ENCODE assay signal across 24 cellular contexts in genomic region chr7:130756316-130756715, GRCh38. TPM values are rescaled to one million over a fixed set of nuclear protein-coding genes. Genes with fewer than 3 reads are reported as not detected.
DNase-seq lines count a peak whose midpoint lies in the region; ATAC-seq, FAIRE-seq and TF ChIP-seq lines count a peak whose summit lies in the region.
"Had no signal": no experiment of that assay in that cellular context is flagged by ENCODE, and none has a peak within 500 bp of the region (broad histone marks: within the 10 kb centered on the region; RNA-seq: fewer than 3 reads in every experiment).

No MANE protein-coding gene starts in this region.

- no peaks in the 10 kb centered on the region for H3K79me1 ChIP-seq in IMR-90 (ENCODE audit: low read depth in 1 of 2, low read length in 2 of 2)
- no peaks in the 10 kb centered on the region for H3K79me1 ChIP-seq in H1 (ENCODE audit: low read depth, low read length)

- H2BK15ac ChIP-seq in IMR-90 (ENCODE audit: low read depth, low read length) (no peak overlapping the region), H1 (ENCODE audit: low read length) (no peak overlapping the region)

- H3K4me1 ChIP-seq in GM23338 (ENCODE audit: insufficient read depth) (no peaks in the 10 kb centered on the region), IMR-90 (ENCODE audit: control insufficient read depth, insufficient read depth, low read length) (no peaks in the 10 kb centered on the region), H1 (replicated peaks in 1 of 4; ENCODE audit: control insufficient read depth in 3 of 4, insufficient read depth in 4 of 4, low read length in 3 of 4) (no peaks in the 10 kb centered on the region)
- H3K4me1 ChIP-seq: A549, Caco-2 had no signal

- TF ChIP-seq EP300 in H1 (IDR thresholded peaks at IDR 0.05; ENCODE audit: borderline replicate concordance in 1 of 2, low read depth in 2 of 2, low read length in 2 of 2) = no peak

- H2AFZ ChIP-seq in GM23338 (peak overlapping the region; percentile 44; the same call in 1 of the 2 replicates), IMR-90 (replicated peaks; ENCODE audit: low read length, poor library complexity) (no peak overlapping the region), H1 (ENCODE audit: low read length) (peak overlapping the region; percentile 27; the same call in 1 of the 2 replicates)

- no peak for ATAC-seq in activated T-cell treated with anti-CD3 and anti-CD28 coated beads, Interleukin-2, amount 50 U/mL, for 72 hours (replicated peaks in 1 of 2)
- ATAC-seq in GM23338 = no peak
- no peak for ATAC-seq in IMR-90 (ENCODE audit: low read depth)
- ATAC-seq: CD8-positive, alpha-beta T cell had no signal

- intact Hi-C loops in IMR-90 (cut with micrococcal nuclease) = no loop called here

- H4K91ac ChIP-seq in IMR-90 (ENCODE audit: insufficient read depth, low read depth, low read length) = no peak overlapping the region
- H4K91ac ChIP-seq in H1 (replicated peaks; ENCODE audit: insufficient read length, low read length) = no peak overlapping the region

- no peaks in the 10 kb centered on the region for H3K9me2 ChIP-seq in GM23338 (ENCODE audit: insufficient read depth)

- WGBS in IMR-90 (ENCODE audit: extremely low coverage in 2 of 2, insufficient read length in 1 of 2), 2 experiments = no CpG with 5 or more reads among the region's 2 CpGs
- 92% methylated on average over 2 of the region's 2 CpGs; no CpG with 5 or more reads in 1 of the 2 experiments for WGBS in H1 (ENCODE audit: extremely low coverage in 1 of 2, insufficient coverage in 1 of 2, insufficient read length in 1 of 2, insufficient replicate concordance in 2 of 2, low coverage in 1 of 2, low lambda C conversion rate in 2 of 2, missing lambda C conversion rate in 1 of 2), 2 experiments

- TF ChIP-seq CTCF in GM23338 (conservative IDR thresholded peaks at IDR 0.05; ENCODE audit: low read depth in 2 of 2) (no peak), IMR-90 (conservative IDR thresholded peaks at IDR 0.05; ENCODE audit: low read depth, low read length) (no peak), H1 (IDR thresholded peaks at IDR 0.05; ENCODE audit: control extremely low read depth in 1 of 3, insufficient read depth in 1 of 3, low read depth in 1 of 3, low read length in 3 of 3) (no peak)

- no peak overlapping the region for H3K18ac ChIP-seq in IMR-90 (ENCODE audit: low read depth, low read length)
- no peak overlapping the region for H3K18ac ChIP-seq in H1 (ENCODE audit: extremely low read depth, low read length)

- H3K27ac ChIP-seq in GM23338 (ENCODE audit: low read depth) (no peak overlapping the region), IMR-90 (ENCODE audit: insufficient read depth, low read length) (no peak overlapping the region), H1 (ENCODE audit: low read depth, low read length) (no peak overlapping the region)
- H3K27ac ChIP-seq: 22Rv1; A549; BLaER1 treated with 17β-estradiol and CSF1 and Interleukin-3, amounts not matched to agents 10 nM and 100 nM; C4-2B had no signal

- H3K9me3 ChIP-seq in IMR-90 (ENCODE audit: control insufficient read depth, insufficient read depth, low read length) = no peaks in the 10 kb centered on the region
- no peaks in the 10 kb centered on the region for H3K9me3 ChIP-seq in H1 (ENCODE audit: insufficient read depth in 2 of 2, low read depth in 1 of 2, low read length in 1 of 2)
- H3K9me3 ChIP-seq: A549; BLaER1 treated with 17β-estradiol and CSF1 and Interleukin-3, amounts not matched to agents 10 nM and 100 nM; Caco-2 had no signal

- H3K23ac ChIP-seq in IMR-90 (ENCODE audit: low read depth, low read length) (no peak overlapping the region), H1 (ENCODE audit: insufficient read length) (no peak overlapping the region)

- H4K8ac ChIP-seq in IMR-90 (ENCODE audit: low read depth in 2 of 2, low read length in 2 of 2) (no peak overlapping the region), H1 (ENCODE audit: extremely low read depth, insufficient read depth, low read length) (0 out of 2 replicates have a peak overlapping the region, but pooled peaks have one; percentile 0)

- H3K4me3 ChIP-seq in GM23338 (no peak overlapping the region), IMR-90 (ENCODE audit: insufficient read depth, low read depth, low read length) (no peak overlapping the region), H1 (ENCODE audit: extremely low read depth in 1 of 4, insufficient read depth in 2 of 4, low read depth in 3 of 4, low read length in 4 of 4) (no peak overlapping the region)
- H3K4me3 ChIP-seq: A549; BLaER1 treated with 17β-estradiol and CSF1 and Interleukin-3, amounts not matched to agents 10 nM and 100 nM had no signal

- dilution Hi-C loops in IMR-90 (cut with HindIII; ENCODE audit: low sequenced_read_pairs, unreplicated experiment) = no loop called here

- peak overlapping the region; percentile 79 for H3K27ac Mint-ChIP-seq in activated T-cell treated with anti-CD3 and anti-CD28 coated beads, Interleukin-2, amount 50 U/mL, for 72 hours
- no peak overlapping the region for H3K27ac Mint-ChIP-seq in GM23338
- H3K27ac Mint-ChIP-seq: B cell; CD4-positive, alpha-beta T cell; CD8-positive, alpha-beta T cell had no signal

- H2BK5ac ChIP-seq in IMR-90 (ENCODE audit: low read depth, low read length, poor library complexity, severe bottlenecking) (no peak overlapping the region), H1 (ENCODE audit: low read depth, low read length) (no peak overlapping the region)

- H2BK120ac ChIP-seq in IMR-90 (ENCODE audit: low read depth, low read length) (no peak overlapping the region), H1 (replicated peaks; ENCODE audit: low read depth, low read length) (no peak overlapping the region)

- no peak for TF ChIP-seq RAD21 in IMR-90 (IDR thresholded peaks at IDR 0.05; ENCODE audit: low read length)
- no peak for TF ChIP-seq RAD21 in H1 (IDR thresholded peaks at IDR 0.05 in 1 of 2, conservative IDR thresholded peaks at IDR 0.05 in 1 of 2; ENCODE audit: low read depth in 2 of 2, low read length in 2 of 2)

- H3K4me2 ChIP-seq in GM23338 (no peak overlapping the region), IMR-90 (ENCODE audit: low read depth, low read length) (no peak overlapping the region), H1 (ENCODE audit: insufficient read depth in 1 of 2, low read depth in 2 of 2, low read length in 2 of 2) (no peak overlapping the region)
- H3K4me2 ChIP-seq: A549; BLaER1 treated with 17β-estradiol and CSF1 and Interleukin-3, amounts not matched to agents 10 nM and 100 nM had no signal

- H3K79me2 ChIP-seq in GM23338 (replicated peaks; ENCODE audit: insufficient read depth) (no peaks in the 10 kb centered on the region), H1 (ENCODE audit: control insufficient read depth in 1 of 2, insufficient read depth in 2 of 2, low read length in 2 of 2) (no peaks in the 10 kb centered on the region)

- no peak overlapping the region for H3K4ac ChIP-seq in IMR-90 (ENCODE audit: low read depth, low read length)
- H3K4ac ChIP-seq in H1 (replicated peaks; ENCODE audit: insufficient read length, low read depth, low read length) = no peak overlapping the region

- no peak overlapping the region for H2BK12ac ChIP-seq in H1 (ENCODE audit: low read depth, low read length)

- H3K23me2 ChIP-seq in H1 (ENCODE audit: low read depth, low read length) = no peaks in the 10 kb centered on the region

- H3K14ac ChIP-seq in IMR-90 (replicated peaks; ENCODE audit: low read depth, low read length) (no peak overlapping the region), H1 (ENCODE audit: insufficient read length) (no peak overlapping the region)

- H3K9me3 Mint-ChIP-seq in activated T-cell treated with anti-CD3 and anti-CD28 coated beads, Interleukin-2, amount 50 U/mL, for 72 hours = no peaks in the 10 kb centered on the region
- no peaks in the 10 kb centered on the region for H3K9me3 Mint-ChIP-seq in GM23338
- H3K9me3 Mint-ChIP-seq: CD4-positive, alpha-beta T cell; CD8-positive, alpha-beta T cell had no signal

- no peak overlapping the region for H2BK20ac ChIP-seq in IMR-90 (ENCODE audit: low read depth, low read length)
- no peak overlapping the region for H2BK20ac ChIP-seq in H1 (ENCODE audit: low read length)

- TF ChIP-seq POLR2A in IMR-90 (IDR thresholded peaks at IDR 0.05; ENCODE audit: low read depth, low read length) (no peak), H1 (IDR thresholded peaks at IDR 0.05; ENCODE audit: control extremely low read depth in 1 of 2, low read depth in 2 of 2, low read length in 2 of 2) (no peak)

- no peak overlapping the region for H2AK9ac ChIP-seq in IMR-90 (replicated peaks; ENCODE audit: low read depth, low read length, poor library complexity)

- no peaks in the 10 kb centered on the region for H3F3A ChIP-seq in GM23338 (replicated peaks; ENCODE audit: low read depth)

- H3K56ac ChIP-seq in IMR-90 (ENCODE audit: extremely low read depth, insufficient read depth, low read length) (no peak overlapping the region), H1 (replicated peaks; ENCODE audit: insufficient read length, low read depth, low read length) (no peak overlapping the region)

- H4K20me1 ChIP-seq in GM23338 (replicated peaks; ENCODE audit: insufficient read depth) (no peaks in the 10 kb centered on the region), IMR-90 (ENCODE audit: insufficient read depth, low read length) (no peaks in the 10 kb centered on the region), H1 (replicated peaks in 1 of 2; ENCODE audit: control insufficient read depth in 1 of 2, insufficient read depth in 2 of 2, low read length in 2 of 2) (no peaks in the 10 kb centered on the region)
- H4K20me1 ChIP-seq: BLaER1 treated with 17β-estradiol and CSF1 and Interleukin-3, amounts not matched to agents 10 nM and 100 nM had no signal

- peaks cover 5% of the 10 kb centered on the region for H3K27me3 Mint-ChIP-seq in activated T-cell treated with anti-CD3 and anti-CD28 coated beads, Interleukin-2, amount 50 U/mL, for 72 hours (ENCODE audit: low read depth)
- peaks cover 3% of the 10 kb centered on the region for H3K27me3 Mint-ChIP-seq in GM23338 (ENCODE audit: insufficient read depth, low read depth, poor library complexity)

- no peak for DNase-seq in activated T-cell treated with anti-CD3 and anti-CD28 coated beads, Interleukin-2, amount 50 U/mL, for 72 hours
- DNase-seq in activated T-cell treated with anti-CD3 and anti-CD28 coated beads, Interleukin-2, amount 50 U/mL, for 1 hour = no peak
- DNase-seq in GM23338 (ENCODE audit: low spot score) = no peak
- DNase-seq in IMR-90 = no peak
- no peak for DNase-seq in H1 (ENCODE audit: low read depth in 1 of 2, low spot score in 2 of 2)
- no peak for DNase-seq in MV-4-11 (lab: John Stamatoyannopoulos, UW)
- no peak for DNase-seq in central memory CD4-positive, alpha-beta T cell
- DNase-seq: AML-193; Caco-2; Calu3; CD4-positive, alpha-beta T cell; CD8-positive, alpha-beta T cell; DMS79 treated with DMSO at 0.1 percent for 48 hours; GF-D8 had no signal

- POLR2A ChIA-PET in IMR-90 (lab: Charles Lee; ENCODE audit: unreplicated experiment) = no interaction called here
- POLR2A ChIA-PET in H1 (lab: Charles Lee; ENCODE audit: partially characterized antibody) = no interaction called here

- no peaks in the 10 kb centered on the region for H3K9me1 ChIP-seq in IMR-90 (ENCODE audit: insufficient read depth, low read length)

- H3K4me3 Mint-ChIP-seq in activated T-cell treated with anti-CD3 and anti-CD28 coated beads, Interleukin-2, amount 50 U/mL, for 72 hours = no peak overlapping the region
- H3K4me3 Mint-ChIP-seq in GM23338 = no peak overlapping the region
- H3K4me3 Mint-ChIP-seq: B cell; CD4-positive, alpha-beta T cell; CD8-positive, alpha-beta T cell had no signal

- H3K9ac ChIP-seq in IMR-90 (ENCODE audit: low read depth, low read length) (no peak overlapping the region), H1 (replicated peaks in 1 of 4; ENCODE audit: extremely low read depth in 1 of 4, low read depth in 3 of 4, low read length in 3 of 4) (no peak overlapping the region)
- H3K9ac ChIP-seq: BLaER1 treated with 17β-estradiol and CSF1 and Interleukin-3, amounts not matched to agents 10 nM and 100 nM had no signal

- H3K36me3 ChIP-seq in GM23338 (ENCODE audit: insufficient read depth) = no peaks in the 10 kb centered on the region
- H3K36me3 ChIP-seq in IMR-90 (ENCODE audit: control insufficient read depth, insufficient read depth, low read length) = no peaks in the 10 kb centered on the region
- no peaks in the 10 kb centered on the region for H3K36me3 ChIP-seq in H1 (ENCODE audit: control insufficient read depth in 2 of 4, insufficient read depth in 4 of 4, low read length in 3 of 4)
- H3K36me3 ChIP-seq: BLaER1 treated with 17β-estradiol and CSF1 and Interleukin-3, amounts not matched to agents 10 nM and 100 nM had no signal

- FAIRE-seq in H1 (lab: Jason Lieb, UNC) = no peak
- FAIRE-seq: A549, D721Med, G401.6, GM12891, GM19239 had no signal

- CTCF ChIA-PET in IMR-90 (lab: Yijun Ruan, JAX) = no interaction called here
- CTCF ChIA-PET in H1 (lab: Charles Lee; ENCODE audit: partially characterized antibody) = interaction anchor here (0.6 to 1.3 kb wide), 2 partner anchors 75 to 616 kb away, joined by 4 read pairs; no protein-coding TSS in a partner anchor

- H2AK5ac ChIP-seq in IMR-90 (ENCODE audit: low read depth, low read length) = no peak overlapping the region
- H2AK5ac ChIP-seq in H1 (ENCODE audit: low read depth, low read length) = no peak overlapping the region

- no TSS peak for BruUV-seq in IMR-90 (replicated peaks; lab: Mats Ljungman, UMichigan)

- H3K27me3 ChIP-seq in GM23338 (ENCODE audit: insufficient read depth) (no peaks in the 10 kb centered on the region), IMR-90 (ENCODE audit: control insufficient read depth, insufficient read depth, low read length) (peaks cover 33% of the 10 kb centered on the region), H1 (replicated peaks in 1 of 4; ENCODE audit: control insufficient read depth in 3 of 4, extremely low read depth in 1 of 4, insufficient read depth in 3 of 4, low read length in 3 of 4) (no peaks in the 10 kb centered on the region)
- H3K27me3 ChIP-seq: BLaER1 treated with 17β-estradiol and CSF1 and Interleukin-3, amounts not matched to agents 10 nM and 100 nM had no signal

- no peaks in the 10 kb centered on the region for H3K4me1 Mint-ChIP-seq in activated T-cell treated with anti-CD3 and anti-CD28 coated beads, Interleukin-2, amount 50 U/mL, for 72 hours (ENCODE audit: low read depth)
- no peaks in the 10 kb centered on the region for H3K4me1 Mint-ChIP-seq in GM23338

- H4K5ac ChIP-seq in IMR-90 (ENCODE audit: low read depth, low read length) (no peak overlapping the region), H1 (ENCODE audit: insufficient read length, low read depth, low read length) (no peak overlapping the region)

- H3K36me3 Mint-ChIP-seq in activated T-cell treated with anti-CD3 and anti-CD28 coated beads, Interleukin-2, amount 50 U/mL, for 72 hours (ENCODE audit: insufficient read depth in 2 of 2) = no peaks in the 10 kb centered on the region
- H3K36me3 Mint-ChIP-seq in GM23338 (ENCODE audit: low read depth) = no peaks in the 10 kb centered on the region
- H3K36me3 Mint-ChIP-seq: CD8-positive, alpha-beta T cell had no signal

- in situ Hi-C loops in IMR-90 (cut with MboI; ENCODE audit: low sequenced_read_pairs) = loop anchor here (10.0 kb wide), 1 partner anchor 682 kb away; the partner anchor contains the start of gene KLHDC10

RNA-seq across cellular contexts. Expression of gene KLF14, which starts 22.3 kb away (rescaled TPM):
- under 1 TPM in 1 of 2 donors, not detected in 1; 0.09 TPM for total RNA-seq in activated T-cell treated with anti-CD3 and anti-CD28 coated beads, Interleukin-2, amount 50 U/mL, for 72 hours
- total RNA-seq in GM23338 (2014; rRNA removed; shearing (Covaris generic)) = not detected in 2 replicates
- polyA plus RNA-seq in GM23338 (2016; fragmentation: Nextera tagmentation; extraction: Ambion mirVana) (not detected in 2 replicates), IMR-90 (2012; rRNA removed) (0.05 and 0.07 TPM in 2 replicates), H1 (2011; rRNA removed) (0.02 TPM in 1 of 2 replicates, not detected in the other)
- not detected in 2 replicates for total RNA-seq in IMR-90 (2012; rRNA removed)
- 0.05 TPM in 1 of 2 replicates, not detected in the other for polyA plus RNA-seq in IMR-90 (2012; cell fraction: cytosol; rRNA removed)
- polyA plus RNA-seq in IMR-90 (2012; cell fraction: nucleus; rRNA removed; ENCODE audit: low replicate concordance) = 0.07 and 0.09 TPM in 2 replicates
- total RNA-seq in H1 (2021; fragmentation: NEBNext Ultra II Directional; extraction: Animal tissue kit (Norgen Biotek cat#: 25700)) = not detected in 2 replicates
- polyA plus RNA-seq in H1 (2011; cell fraction: cytosol; rRNA removed) = 0.03 TPM
- polyA plus RNA-seq in H1 (2011; cell fraction: nucleus; rRNA removed) = 0.03 TPM
- not detected in 4 replicates for polyA plus RNA-seq in H1 (2012, experiment 1 of 2)
- not detected for polyA plus RNA-seq in H1 (2012, experiment 2 of 2)
- not detected for polyA plus RNA-seq in H1 (2013, experiment 1 of 2)
- polyA plus RNA-seq in H1 (2013, experiment 2 of 2) = not detected
- polyA minus RNA-seq in H1 (2011; rRNA and poly(A)+ RNA removed) = not detected in 2 replicates
- not detected for polyA minus RNA-seq in H1 (2011; cell fraction: cytosol; rRNA and poly(A)+ RNA removed)
- not detected for polyA minus RNA-seq in H1 (2011; cell fraction: nucleus; rRNA and poly(A)+ RNA removed)
- total RNA-seq: Caco-2; CD4-positive, alpha-beta T cell; CD8-positive, alpha-beta T cell had no signal
- polyA plus RNA-seq: BJ had no signal
